Comparison of ENCODE assay signal across 8 cellular contexts in the genomic region with DNA sequence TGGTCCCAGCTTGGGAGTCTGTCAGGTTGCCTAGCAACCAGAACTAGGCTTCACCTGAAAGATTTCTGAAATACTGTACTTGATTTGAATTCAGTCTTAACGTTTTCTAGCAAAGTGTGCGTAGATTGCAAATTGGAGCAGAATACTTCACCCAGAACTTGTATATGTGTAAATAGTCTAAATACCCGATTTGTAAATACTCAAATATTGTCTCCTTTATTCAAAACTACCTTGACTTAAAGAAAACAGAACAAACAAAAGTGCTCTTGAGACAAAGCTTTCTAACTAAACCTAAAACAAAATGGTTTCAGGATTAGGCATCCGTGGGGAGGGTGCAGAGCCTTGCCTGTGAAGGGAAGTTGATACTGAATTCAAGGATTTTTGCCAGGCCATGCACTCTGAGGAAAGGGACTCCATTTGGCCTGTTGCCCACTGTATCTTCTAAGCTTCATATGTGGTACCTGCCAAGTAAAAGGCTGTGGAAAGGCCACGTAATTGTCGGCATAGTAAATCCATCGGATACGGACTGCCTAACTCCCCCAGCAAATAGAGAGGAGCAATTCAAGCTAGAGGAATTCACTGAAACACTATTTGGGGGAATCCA. TPM values are rescaled to one million over a fixed set of nuclear protein-coding genes. Genes with fewer than 3 reads are reported as not detected.
DNase-seq lines count a peak whose midpoint lies in the region; ATAC-seq and TF ChIP-seq lines count a peak whose summit lies in the region.

No MANE protein-coding gene starts in this region.

- H3K27me3 Mint-ChIP-seq in chondrocyte (ENCODE audit: low read depth), result no peaks in the 10 kb centered on the region
- peaks cover 0 to 2% (median 0%) of the 10 kb centered on the region in 5 donors for H3K27me3 Mint-ChIP-seq in naive thymus-derived CD4-positive, alpha-beta T cell

- no peaks in the 10 kb centered on the region for H3K9me3 ChIP-seq in naive thymus-derived CD4-positive, alpha-beta T cell (ENCODE audit: control insufficient read depth in 2 of 3, low read length in 3 of 3)

- H3K27ac Mint-ChIP-seq in chondrocyte (ENCODE audit: unreplicated experiment), result peak overlapping the region; percentile 98
- peak overlapping the region; percentile 81 to 98 (median 94) for H3K27ac Mint-ChIP-seq in naive thymus-derived CD4-positive, alpha-beta T cell

- H3K27ac ChIP-seq in naive thymus-derived CD4-positive, alpha-beta T cell (ENCODE audit: low read depth, low read length), result peak overlapping the region; percentile 95

- CTCF ChIA-PET in naive thymus-derived CD4-positive, alpha-beta T cell (lab: Charles Lee), result interaction anchor here (0.9 to 2.2 kb wide), 5 partner anchors 272 to 405 kb away, joined by 3 to 6 read pairs (median 5); no protein-coding TSS in a partner anchor

- peaks cover 46% of the 10 kb centered on the region for H3K4me1 Mint-ChIP-seq in chondrocyte (ENCODE audit: low read depth)
- H3K4me1 Mint-ChIP-seq in naive thymus-derived CD4-positive, alpha-beta T cell, result peaks cover 15 to 57% (median 38%) of the 10 kb centered on the region in 7 donors

- H3K4me1 ChIP-seq in naive thymus-derived CD4-positive, alpha-beta T cell (ENCODE audit: control insufficient read depth in 2 of 2, insufficient read depth in 2 of 2, low read length in 2 of 2), result peaks cover 9 to 12% of the 10 kb centered on the region in 2 donors

- intact Hi-C loops in naive thymus-derived CD4-positive, alpha-beta T cell (cut with micrococcal nuclease), result loop anchor here (1.0 to 10.0 kb wide), 34 partner anchors 10 to 1495 kb away; a partner anchor contains a TSS

- no peak for ATAC-seq in naive thymus-derived CD4-positive, alpha-beta T cell
- ATAC-seq in GM21576 (IDR thresholded peaks at IDR 0.05; ENCODE audit: unreplicated experiment), result no peak
- ATAC-seq in HG02623 (IDR thresholded peaks at IDR 0.05; ENCODE audit: unreplicated experiment), result no peak

- no peaks in the 10 kb centered on the region for H3K9me3 Mint-ChIP-seq in chondrocyte (ENCODE audit: low read depth)
- peaks cover 0 to 10% (median 0%) of the 10 kb centered on the region in 11 donors for H3K9me3 Mint-ChIP-seq in naive thymus-derived CD4-positive, alpha-beta T cell

- POLR2A ChIA-PET in naive thymus-derived CD4-positive, alpha-beta T cell (lab: Charles Lee), result interaction anchor here (0.6 to 4.8 kb wide), 18 partner anchors 10 to 544 kb away, joined by 3 to 82 read pairs (median 10); a partner anchor contains a TSS

- H3K36me3 ChIP-seq in naive thymus-derived CD4-positive, alpha-beta T cell (ENCODE audit: control insufficient read depth in 2 of 3, insufficient read depth in 3 of 3, low read length in 3 of 3), result peaks cover 0 to 5% (median 0%) of the 10 kb centered on the region in 3 experiments

- peak overlapping the region; percentile 69 for H3K4me3 Mint-ChIP-seq in chondrocyte (ENCODE audit: unreplicated experiment)
- H3K4me3 Mint-ChIP-seq in naive thymus-derived CD4-positive, alpha-beta T cell, result peak overlapping the region; percentile 82 to 99 (median 94)

- no peak for TF ChIP-seq CTCF in chondrocyte (IDR thresholded peaks at IDR 0.05)

- no peaks in the 10 kb centered on the region for H3K27me3 ChIP-seq in naive thymus-derived CD4-positive, alpha-beta T cell (ENCODE audit: control insufficient read depth in 2 of 2, insufficient read depth in 2 of 2, low read length in 2 of 2)

- DNase-seq in NCI-H2171 (lab: John Stamatoyannopoulos, UW), result peak; percentile 27
- no peak for DNase-seq in NCI-H2171 treated with DMSO at 0.1 percent for 48 hours (lab: John Stamatoyannopoulos, UW)
- DNase-seq in NCI-H446 (lab: John Stamatoyannopoulos, UW), result peak; percentile 80 to 81
- DNase-seq in chondrocyte (ENCODE audit: low spot score), result no peak
- no peak for DNase-seq in naive thymus-derived CD4-positive, alpha-beta T cell
- no peak for DNase-seq in D341Med (ENCODE audit: low spot score)

- peak overlapping the region; percentile 89 for H3K4me3 ChIP-seq in naive thymus-derived CD4-positive, alpha-beta T cell (ENCODE audit: low read length)

- H3K36me3 Mint-ChIP-seq in chondrocyte (ENCODE audit: low read depth), result no peaks in the 10 kb centered on the region
- peaks cover 0 to 26% (median 0%) of the 10 kb centered on the region in 5 donors for H3K36me3 Mint-ChIP-seq in naive thymus-derived CD4-positive, alpha-beta T cell

RNA-seq across cellular contexts. Expression of a gene that starts 0.7 kb away (rescaled TPM):
- 77.8 to 86.9 TPM (median 86.9 TPM) in 3 replicates for total RNA-seq in chondrocyte
- 10 to 100 TPM; 32.2 to 77.5 (median 48.2) TPM for total RNA-seq in naive thymus-derived CD4-positive, alpha-beta T cell
- 1 to 10 TPM; 8.9 to 9.0 TPM for polyA plus RNA-seq in naive thymus-derived CD4-positive, alpha-beta T cell

Comparison
In these comparisons a context has a peak if more than half of its experiments do, and no peak if none do; other contexts are left out.
1. DNase-seq: peak in NCI-H2171 (single experiment) and NCI-H446 (2 of 2); none in NCI-H2171 treated with DMSO at 0.1 percent for 48 hours (single experiment), chondrocyte (single experiment), naive thymus-derived CD4-positive, alpha-beta T cell (0 of 9) and D341Med (single experiment).